ENCODE assay signal across 1 cellular context in genomic region chr2:130391058-130391871, GRCh38.
TF ChIP-seq lines count a peak whose summit lies in the region.

No MANE protein-coding gene starts in this region.

TF ChIP-seq in H1, 55 proteins besides CTCF, POLR2A, EP300 and RAD21:
- TF ChIP-seq KDM5A (IDR thresholded peaks at IDR 0.05; ENCODE audit: low read length) (no peak), TBP (IDR thresholded peaks at IDR 0.05; ENCODE audit: low read depth, low read length) (no peak), KDM4A (IDR thresholded peaks at IDR 0.05; ENCODE audit: low read depth, low read length, severe bottlenecking) (peak; percentile 90), MAX (IDR thresholded peaks at IDR 0.05) (no peak), NANOG (IDR thresholded peaks at IDR 0.05; ENCODE audit: insufficient read depth, low read depth, low read length, poor library complexity, severe bottlenecking) (no peak), POU5F1 (IDR thresholded peaks at IDR 0.05; ENCODE audit: low read depth, low read length) (no peak), RBBP5 (IDR thresholded peaks at IDR 0.05; ENCODE audit: borderline replicate concordance, low read depth, low read length) (0 out of 2 replicates have a peak, but pooled peaks have one; percentile 43), YY1 (IDR thresholded peaks at IDR 0.05; ENCODE audit: low read depth, low read length) (no peak), CBX5 (IDR thresholded peaks at IDR 0.05; ENCODE audit: low read depth, low read length) (no peak), BACH1 (IDR thresholded peaks at IDR 0.05; ENCODE audit: low read length) (no peak), ASH2L (IDR thresholded peaks at IDR 0.05; ENCODE audit: low read length) (peak; percentile 69)
